14 cellular contexts compared by ENCODE assay signal in genomic region chr15:91270747-91271146, GRCh38.
"Had no signal": no experiment of that assay in that cellular context is flagged by ENCODE, and none has a peak within 500 bp of the region (broad histone marks: within the 10 kb centered on the region; RNA-seq: fewer than 3 reads in every experiment).

No MANE protein-coding gene starts in this region.

- H3K27ac ChIP-seq: SJSA1, SK-N-MC had no signal

- FAIRE-seq: HTR-8/SVneo, RCC 7860 had no signal

- H3K4me1 ChIP-seq: SJSA1 had no signal

- H3K4me3 ChIP-seq: SJSA1, SK-N-MC had no signal

- DNase-seq: NCI-H1048, NCI-H1105, NCI-H1436 treated with DMSO at 0.1 percent for 48 hours, NCI-H1694, NCI-H226, NCI-H510A, NCI-H524 treated with DMSO at 0.1 percent for 48 hours, Right ventricle myocardium superior, RPMI8226, SIG-M5 had no signal

- H3K36me3 ChIP-seq: SJSA1 had no signal

- H3K9me3 ChIP-seq: SJSA1 had no signal
